12 cellular contexts compared by ENCODE assay signal in the genomic region with DNA sequence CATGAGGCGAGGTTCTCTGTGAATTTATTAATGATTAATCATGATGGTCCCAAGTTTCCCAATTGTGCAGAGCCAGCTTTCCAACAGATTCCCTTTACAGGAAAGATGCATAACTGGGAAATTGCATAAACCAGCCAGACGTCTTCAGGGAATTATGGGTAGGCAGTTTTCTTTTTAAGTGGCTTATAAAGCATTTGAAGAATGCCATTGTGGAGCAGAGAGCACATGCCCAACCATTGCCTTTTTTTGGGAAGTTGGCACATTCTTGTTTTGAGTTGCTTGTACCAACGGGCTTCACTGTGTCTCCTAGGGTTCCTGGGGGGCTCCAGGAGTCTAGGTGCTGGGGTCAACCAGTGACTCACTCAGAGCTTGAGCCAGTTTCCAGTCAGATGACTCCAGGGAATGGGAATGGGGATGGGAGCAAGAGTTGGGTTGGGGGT.
A peak's percentile ranks its signal among the peaks of the same experiment; 100 is the strongest.
DNase-seq lines count a peak whose midpoint lies in the region; ATAC-seq and TF ChIP-seq lines count a peak whose summit lies in the region.
"Had no signal": no experiment of that assay in that cellular context is flagged by ENCODE, and none has a peak within 500 bp of the region (broad histone marks: within the 10 kb centered on the region; RNA-seq: fewer than 3 reads in every experiment).

No MANE protein-coding gene starts in this region.

- TF ChIP-seq CTCF in RWPE1 (conservative IDR thresholded peaks at IDR 0.05; ENCODE audit: low read depth): no peak

- peak; percentile 80 for DNase-seq in AG20443 (ENCODE audit: low spot score)
- peak; percentile 42 for DNase-seq in RWPE1 (ENCODE audit: low spot score)
- DNase-seq in fibroblast of peridontal ligament (ENCODE audit: extremely low read depth): peak; percentile 94
- peak; percentile 99 for DNase-seq in renal cortical epithelial cell (ENCODE audit: low read depth)
- no peak for DNase-seq in NCI-H524 (lab: John Stamatoyannopoulos, UW)
- DNase-seq in T1000 (lab: John Stamatoyannopoulos, UW): no peak
- DNase-seq: heart right ventricle; NCI-H524 treated with DMSO at 0.1 percent for 48 hours; stimulated activated CD4-positive, alpha-beta T cell treated with anti-CD3 and anti-CD28 coated beads, Interleukin-12 subunit alpha, Interleukin-12 subunit beta, amount 100 ng/mL, for 4 hours had no signal

- no peak for TF ChIP-seq POLR2A in GM18505 (IDR thresholded peaks at IDR 0.05; ENCODE audit: borderline replicate concordance, extremely low read depth, insufficient read depth, insufficient read length)

- POLR2A ChIA-PET in RWPE1 (lab: Yijun Ruan, JAX; ENCODE audit: low non-redundant PET): interaction anchor here (0.6 kb wide), 1 partner anchor 11 kb away, joined by 3 read pairs; no protein-coding TSS in a partner anchor

- peak overlapping the region; percentile 92 for H3K27ac ChIP-seq in RWPE1

- ATAC-seq in HG03196 (IDR thresholded peaks at IDR 0.05; ENCODE audit: unreplicated experiment) (no peak), GM18505 (IDR thresholded peaks at IDR 0.05; ENCODE audit: unreplicated experiment) (no peak)
- ATAC-seq: activated CD4-positive, CD25-positive, alpha-beta regulatory T cell treated with anti-CD3 and anti-CD28 coated beads, Interleukin-2, amount 50 U/mL, for 24 hours; heart right ventricle had no signal

- CTCF ChIA-PET in RWPE1 (lab: Yijun Ruan, JAX): no interaction called here

Comparison
In these comparisons a context has a peak if more than half of its experiments do, and no peak if none do; other contexts are left out.
1. DNase-seq: peak in AG20443 (single experiment), RWPE1 (single experiment), fibroblast of peridontal ligament (single experiment) and renal cortical epithelial cell (single experiment); none in NCI-H524 (0 of 2) and T1000 (single experiment).